ENCODE assay signal across 1 cellular context in the genomic region with DNA sequence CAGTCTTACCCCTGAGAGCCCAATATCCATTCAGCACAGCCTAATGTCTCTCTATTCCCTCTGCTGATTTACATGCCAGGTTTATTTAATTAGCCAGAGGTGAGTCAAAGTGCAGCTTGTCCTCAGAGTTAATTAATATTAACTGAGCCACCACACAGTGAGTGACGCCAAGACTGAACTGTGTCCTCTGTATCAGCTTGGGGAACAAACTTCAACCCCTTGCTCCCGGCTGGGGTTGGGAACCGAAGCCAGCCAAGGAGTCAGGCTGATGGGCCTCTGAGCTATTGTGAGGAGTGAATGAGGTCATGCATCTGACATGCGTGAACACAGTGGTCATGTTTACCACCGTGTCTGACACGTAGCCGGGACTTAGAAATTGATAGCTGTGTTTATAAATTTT.
TF ChIP-seq lines count a peak whose summit lies in the region.

No MANE protein-coding gene starts in this region.

TF ChIP-seq in HepG2, 621 proteins besides CTCF, POLR2A, EP300 and RAD21:
- TF ChIP-seq MIXL1 (CRISPR knock-in tag; IDR thresholded peaks at IDR 0.05) (no peak), ZNF235 (CRISPR knock-in tag; IDR thresholded peaks at IDR 0.05; ENCODE audit: borderline replicate concordance) (no peak), ZNF883 (CRISPR knock-in tag; IDR thresholded peaks at IDR 0.05; ENCODE audit: not compliant biosample characterization) (no peak), POLR2AphosphoS5 (IDR thresholded peaks at IDR 0.05; ENCODE audit: low read depth, low read length) (no peak), MAFF (IDR thresholded peaks at IDR 0.05; ENCODE audit: low read depth, low read length) (no peak), CHCHD3 (CRISPR knock-in tag; IDR thresholded peaks at IDR 0.05) (no peak), ELF4 (CRISPR knock-in tag; IDR thresholded peaks at IDR 0.05; ENCODE audit: borderline replicate concordance) (no peak), ZNF337 (CRISPR knock-in tag; IDR thresholded peaks at IDR 0.05; ENCODE audit: borderline replicate concordance, low read depth) (no peak), ZBTB42 (CRISPR knock-in tag; IDR thresholded peaks at IDR 0.05) (no peak), ZNF784 (CRISPR knock-in tag; IDR thresholded peaks at IDR 0.05; ENCODE audit: borderline replicate concordance) (no peak), RFX1 (IDR thresholded peaks at IDR 0.05) (no peak), NFYB (CRISPR knock-in tag; IDR thresholded peaks at IDR 0.05) (no peak), ZSCAN22 (CRISPR knock-in tag; IDR thresholded peaks at IDR 0.05) (no peak), ZNF230 (CRISPR knock-in tag; IDR thresholded peaks at IDR 0.05) (no peak), ZGPAT (CRISPR knock-in tag; IDR thresholded peaks at IDR 0.05) (no peak)
- TF ChIP-seq, protein P1, sequence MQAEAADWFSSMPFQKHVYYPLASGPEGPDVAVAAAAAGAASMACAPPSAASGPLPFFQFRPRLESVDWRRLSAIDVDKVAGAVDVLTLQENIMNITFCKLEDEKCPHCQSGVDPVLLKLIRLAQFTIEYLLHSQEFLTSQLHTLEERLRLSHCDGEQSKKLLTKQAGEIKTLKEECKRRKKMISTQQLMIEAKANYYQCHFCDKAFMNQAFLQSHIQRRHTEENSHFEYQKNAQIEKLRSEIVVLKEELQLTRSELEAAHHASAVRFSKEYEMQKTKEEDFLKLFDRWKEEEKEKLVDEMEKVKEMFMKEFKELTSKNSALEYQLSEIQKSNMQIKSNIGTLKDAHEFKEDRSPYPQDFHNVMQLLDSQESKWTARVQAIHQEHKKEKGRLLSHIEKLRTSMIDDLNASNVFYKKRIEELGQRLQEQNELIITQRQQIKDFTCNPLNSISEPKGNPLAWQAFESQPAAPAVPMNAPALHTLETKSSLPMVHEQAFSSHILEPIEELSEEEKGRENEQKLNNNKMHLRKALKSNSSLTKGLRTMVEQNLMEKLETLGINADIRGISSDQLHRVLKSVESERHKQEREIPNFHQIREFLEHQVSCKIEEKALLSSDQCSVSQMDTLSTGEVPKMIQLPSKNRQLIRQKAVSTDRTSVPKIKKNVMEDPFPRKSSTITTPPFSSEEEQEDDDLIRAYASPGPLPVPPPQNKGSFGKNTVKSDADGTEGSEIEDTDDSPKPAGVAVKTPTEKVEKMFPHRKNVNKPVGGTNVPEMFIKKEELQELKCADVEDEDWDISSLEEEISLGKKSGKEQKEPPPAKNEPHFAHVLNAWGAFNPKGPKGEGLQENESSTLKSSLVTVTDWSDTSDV (CRISPR knock-in tag; IDR thresholded peaks at IDR 0.05): no peak
- TF ChIP-seq, protein P2, sequence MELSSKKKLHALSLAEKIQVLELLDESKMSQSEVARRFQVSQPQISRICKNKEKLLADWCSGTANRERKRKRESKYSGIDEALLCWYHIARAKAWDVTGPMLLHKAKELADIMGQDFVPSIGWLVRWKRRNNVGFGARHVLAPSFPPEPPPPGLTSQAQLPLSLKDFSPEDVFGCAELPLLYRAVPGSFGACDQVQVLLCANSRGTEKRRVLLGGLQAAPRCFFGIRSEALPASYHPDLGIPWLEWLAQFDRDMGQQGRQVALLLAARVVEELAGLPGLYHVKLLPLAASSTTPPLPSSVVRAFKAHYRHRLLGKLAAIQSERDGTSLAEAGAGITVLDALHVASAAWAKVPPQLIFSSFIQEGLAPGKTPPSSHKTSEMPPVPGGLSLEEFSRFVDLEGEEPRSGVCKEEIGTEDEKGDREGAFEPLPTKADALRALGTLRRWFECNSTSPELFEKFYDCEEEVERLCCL (CRISPR knock-in tag; IDR thresholded peaks at IDR 0.05; ENCODE audit: borderline replicate concordance): no peak
- TF ChIP-seq, protein P3, sequence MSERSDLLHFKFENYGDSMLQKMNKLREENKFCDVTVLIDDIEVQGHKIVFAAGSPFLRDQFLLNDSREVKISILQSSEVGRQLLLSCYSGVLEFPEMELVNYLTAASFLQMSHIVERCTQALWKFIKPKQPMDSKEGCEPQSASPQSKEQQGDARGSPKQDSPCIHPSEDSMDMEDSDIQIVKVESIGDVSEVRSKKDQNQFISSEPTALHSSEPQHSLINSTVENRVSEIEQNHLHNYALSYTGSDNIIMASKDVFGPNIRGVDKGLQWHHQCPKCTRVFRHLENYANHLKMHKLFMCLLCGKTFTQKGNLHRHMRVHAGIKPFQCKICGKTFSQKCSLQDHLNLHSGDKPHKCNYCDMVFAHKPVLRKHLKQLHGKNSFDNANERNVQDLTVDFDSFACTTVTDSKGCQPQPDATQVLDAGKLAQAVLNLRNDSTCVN (CRISPR knock-in tag; IDR thresholded peaks at IDR 0.05; ENCODE audit: borderline replicate concordance): no peak
- TF ChIP-seq, protein P4, sequence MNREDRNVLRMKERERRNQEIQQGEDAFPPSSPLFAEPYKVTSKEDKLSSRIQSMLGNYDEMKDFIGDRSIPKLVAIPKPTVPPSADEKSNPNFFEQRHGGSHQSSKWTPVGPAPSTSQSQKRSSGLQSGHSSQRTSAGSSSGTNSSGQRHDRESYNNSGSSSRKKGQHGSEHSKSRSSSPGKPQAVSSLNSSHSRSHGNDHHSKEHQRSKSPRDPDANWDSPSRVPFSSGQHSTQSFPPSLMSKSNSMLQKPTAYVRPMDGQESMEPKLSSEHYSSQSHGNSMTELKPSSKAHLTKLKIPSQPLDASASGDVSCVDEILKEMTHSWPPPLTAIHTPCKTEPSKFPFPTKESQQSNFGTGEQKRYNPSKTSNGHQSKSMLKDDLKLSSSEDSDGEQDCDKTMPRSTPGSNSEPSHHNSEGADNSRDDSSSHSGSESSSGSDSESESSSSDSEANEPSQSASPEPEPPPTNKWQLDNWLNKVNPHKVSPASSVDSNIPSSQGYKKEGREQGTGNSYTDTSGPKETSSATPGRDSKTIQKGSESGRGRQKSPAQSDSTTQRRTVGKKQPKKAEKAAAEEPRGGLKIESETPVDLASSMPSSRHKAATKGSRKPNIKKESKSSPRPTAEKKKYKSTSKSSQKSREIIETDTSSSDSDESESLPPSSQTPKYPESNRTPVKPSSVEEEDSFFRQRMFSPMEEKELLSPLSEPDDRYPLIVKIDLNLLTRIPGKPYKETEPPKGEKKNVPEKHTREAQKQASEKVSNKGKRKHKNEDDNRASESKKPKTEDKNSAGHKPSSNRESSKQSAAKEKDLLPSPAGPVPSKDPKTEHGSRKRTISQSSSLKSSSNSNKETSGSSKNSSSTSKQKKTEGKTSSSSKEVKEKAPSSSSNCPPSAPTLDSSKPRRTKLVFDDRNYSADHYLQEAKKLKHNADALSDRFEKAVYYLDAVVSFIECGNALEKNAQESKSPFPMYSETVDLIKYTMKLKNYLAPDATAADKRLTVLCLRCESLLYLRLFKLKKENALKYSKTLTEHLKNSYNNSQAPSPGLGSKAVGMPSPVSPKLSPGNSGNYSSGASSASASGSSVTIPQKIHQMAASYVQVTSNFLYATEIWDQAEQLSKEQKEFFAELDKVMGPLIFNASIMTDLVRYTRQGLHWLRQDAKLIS (CRISPR knock-in tag; IDR thresholded peaks at IDR 0.05): no peak
